ENCODE assay signal across 12 cellular contexts in genomic region chr1:190475394-190476250, GRCh38. TPM values are rescaled to one million over a fixed set of nuclear protein-coding genes. Genes with fewer than 3 reads are reported as not detected.
DNase-seq lines count a peak whose midpoint lies in the region; ATAC-seq and TF ChIP-seq lines count a peak whose summit lies in the region.
"Had no signal": no experiment of that assay in that cellular context is flagged by ENCODE, and none has a peak within 500 bp of the region (broad histone marks: within the 10 kb centered on the region; RNA-seq: fewer than 3 reads in every experiment).

No MANE protein-coding gene starts in this region.

- H2AFZ ChIP-seq in neural progenitor cell (replicated peaks), result peak overlapping the region; percentile 4
- no peak overlapping the region for H2AFZ ChIP-seq in PC-9

- H3K4me3 ChIP-seq in adipocyte (ENCODE audit: low read length) (peak overlapping the region; percentile 63), neural progenitor cell (peak overlapping the region; percentile 41), PC-9 (no peak overlapping the region)

- H3K4me3 Mint-ChIP-seq in glutamatergic neuron (ENCODE audit: unreplicated experiment), result peak overlapping the region; percentile 83
- peak overlapping the region; percentile 81 for H3K4me3 Mint-ChIP-seq in neural progenitor cell
- peak overlapping the region in 1 of 2 donors; percentile 51 for H3K4me3 Mint-ChIP-seq in CD14-positive monocyte
- H3K4me3 Mint-ChIP-seq: central memory CD8-positive, alpha-beta T cell; immature natural killer cell had no signal

- H3K9ac ChIP-seq in adipocyte (ENCODE audit: low read length) (no peak overlapping the region), neural progenitor cell (no peak overlapping the region)

- BruUV-seq in PC-9 (replicated peaks; lab: Mats Ljungman, UMichigan), result no TSS peak

- no peaks in the 10 kb centered on the region for H3K79me2 ChIP-seq in neural progenitor cell (ENCODE audit: low read depth)
- no peaks in the 10 kb centered on the region for H3K79me2 ChIP-seq in PC-9 (ENCODE audit: low read depth)

- H3K36me3 ChIP-seq in adipocyte (ENCODE audit: control insufficient read depth, insufficient read depth, low read length, severe bottlenecking), result no peaks in the 10 kb centered on the region
- no peaks in the 10 kb centered on the region for H3K36me3 ChIP-seq in neural progenitor cell
- no peaks in the 10 kb centered on the region for H3K36me3 ChIP-seq in PC-9 (ENCODE audit: low read depth)

- H3K9me3 ChIP-seq in adipocyte (ENCODE audit: control insufficient read depth, low read length) (no peaks in the 10 kb centered on the region), neural progenitor cell (ENCODE audit: low read depth) (no peaks in the 10 kb centered on the region), PC-9 (ENCODE audit: insufficient read depth, low read depth) (no peaks in the 10 kb centered on the region)

- H3K4me1 Mint-ChIP-seq in glutamatergic neuron (ENCODE audit: low read depth, unreplicated experiment) (peaks cover 31% of the 10 kb centered on the region), neural progenitor cell (peaks cover 44% of the 10 kb centered on the region), CD14-positive monocyte (peaks cover 10% of the 10 kb centered on the region)
- H3K4me1 Mint-ChIP-seq: immature natural killer cell had no signal

- CTCF ChIA-PET in PC-9 (lab: Charles Lee), result no interaction called here

- H3K36me3 Mint-ChIP-seq in glutamatergic neuron (ENCODE audit: unreplicated experiment) (no peaks in the 10 kb centered on the region), neural progenitor cell (no peaks in the 10 kb centered on the region), CD14-positive monocyte (peaks cover 0 to 3% of the 10 kb centered on the region in 2 donors)
- H3K36me3 Mint-ChIP-seq: immature natural killer cell had no signal

- no peaks in the 10 kb centered on the region for H4K20me1 ChIP-seq in neural progenitor cell (ENCODE audit: low read depth)
- H4K20me1 ChIP-seq in PC-9 (ENCODE audit: insufficient read depth), result no peaks in the 10 kb centered on the region

- H3F3A ChIP-seq in neural progenitor cell (ENCODE audit: low read depth), result peaks cover 21% of the 10 kb centered on the region
- H3F3A ChIP-seq in PC-9 (ENCODE audit: insufficient read depth, low read depth), result no peaks in the 10 kb centered on the region

- intact Hi-C loops in CD14-positive monocyte (cut with micrococcal nuclease), result no loop called here
- intact Hi-C loops in PC-9 (cut with micrococcal nuclease; ENCODE audit: unreplicated experiment), result no loop called here

- H3K27me3 Mint-ChIP-seq in glutamatergic neuron (ENCODE audit: unreplicated experiment) (peaks cover 17% of the 10 kb centered on the region), neural progenitor cell (ENCODE audit: insufficient read depth, low read depth) (peaks cover 17% of the 10 kb centered on the region), CD14-positive monocyte (ENCODE audit: low read depth in 3 of 3) (peaks cover 41 to 60% (median 49%) of the 10 kb centered on the region in 3 donors)
- H3K27me3 Mint-ChIP-seq: central memory CD8-positive, alpha-beta T cell had no signal

- H3K27me3 ChIP-seq in adipocyte (replicated peaks; ENCODE audit: control insufficient read depth, insufficient read depth, low read length) (peaks cover 53% of the 10 kb centered on the region), neural progenitor cell (peaks cover 77% of the 10 kb centered on the region), PC-9 (ENCODE audit: insufficient read depth, low read depth) (no peaks in the 10 kb centered on the region)

- H3K9me3 Mint-ChIP-seq in glutamatergic neuron (ENCODE audit: unreplicated experiment) (peaks cover 11% of the 10 kb centered on the region), neural progenitor cell (no peaks in the 10 kb centered on the region), CD14-positive monocyte (peaks cover 0 to 17% (median 8%) of the 10 kb centered on the region in 7 donors)

- H3K4me1 ChIP-seq in adipocyte (ENCODE audit: control insufficient read depth, insufficient read depth, low read length), result peaks cover 13% of the 10 kb centered on the region
- peaks cover 24% of the 10 kb centered on the region for H3K4me1 ChIP-seq in neural progenitor cell
- no peaks in the 10 kb centered on the region for H3K4me1 ChIP-seq in PC-9 (replicated peaks; ENCODE audit: insufficient read depth)

- H3K27ac Mint-ChIP-seq in glutamatergic neuron (ENCODE audit: unreplicated experiment) (no peak overlapping the region), neural progenitor cell (no peak overlapping the region), CD14-positive monocyte (no peak overlapping the region)
- H3K27ac Mint-ChIP-seq: immature natural killer cell had no signal

- no peaks in the 10 kb centered on the region for H3K9me2 ChIP-seq in PC-9 (ENCODE audit: insufficient read depth)

- ATAC-seq in HG03520 (IDR thresholded peaks at IDR 0.05; ENCODE audit: unreplicated experiment), result no peak

- no peak for TF ChIP-seq CTCF in glutamatergic neuron (IDR thresholded peaks at IDR 0.05; ENCODE audit: partially characterized antibody, unreplicated experiment)
- TF ChIP-seq CTCF in neural progenitor cell (IDR thresholded peaks at IDR 0.05), result no peak
- TF ChIP-seq CTCF in CD14-positive monocyte (IDR thresholded peaks at IDR 0.05), result no peak
- no peak for TF ChIP-seq CTCF in PC-9 (conservative IDR thresholded peaks at IDR 0.05)

- POLR2A ChIA-PET in PC-9 (lab: Charles Lee; ENCODE audit: unreplicated experiment), result no interaction called here

- H3K27ac ChIP-seq in neural progenitor cell (no peak overlapping the region), PC-9 (no peak overlapping the region)

- DNase-seq in DMS53 (lab: John Stamatoyannopoulos, UW), result peak; percentile 52
- DNase-seq in adipocyte (ENCODE audit: low read depth), result peak; percentile 51
- DNase-seq in glutamatergic neuron, result peak; percentile 21
- DNase-seq in neural progenitor cell (ENCODE audit: low spot score), result peak; percentile 41
- DNase-seq in CD14-positive monocyte (ENCODE audit: low spot score), result no peak
- DNase-seq in PC-9, result no peak
- DNase-seq in stimulated activated naive CD4-positive, alpha-beta T cell (lab: John Stamatoyannopoulos, UW), result no peak
- DNase-seq: immature natural killer cell, NCI-H510A treated with DMSO at 0.1 percent for 48 hours had no signal

- H3K4me2 ChIP-seq in neural progenitor cell (peak overlapping the region; percentile 77), PC-9 (no peak overlapping the region)

RNA-seq across cellular contexts. Expression of gene BRINP3, which starts 2.0 kb away (rescaled TPM):
- total RNA-seq in glutamatergic neuron (ENCODE audit: unreplicated experiment) (not detected), neural progenitor cell (ENCODE audit: low replicate concordance) (0.03 TPM in 1 of 2 replicates, not detected in the other), PC-9 (2021) (not detected in 2 replicates)
- polyA plus RNA-seq in CD14-positive monocyte, result not detected
- polyA plus RNA-seq: BJ, immature natural killer cell had no signal

Comparison
In these comparisons a context has a peak if more than half of its experiments do, and no peak if none do; other contexts are left out.
1. DNase-seq: peak in DMS53 (single experiment), adipocyte (single experiment), glutamatergic neuron (single experiment) and neural progenitor cell (single experiment); none in CD14-positive monocyte (single experiment), PC-9 (0 of 2) and stimulated activated naive CD4-positive, alpha-beta T cell (0 of 6).